ENCODE assay signal across 1 cellular context in genomic region chr6:42782689-42783176, GRCh38.
TF ChIP-seq lines count a peak whose summit lies in the region.

No MANE protein-coding gene starts in this region.

TF ChIP-seq in K562, 482 proteins besides CTCF, POLR2A, EP300 and RAD21 (continued from another document and continues in another):
- peak; percentile 80; the same call in 1 of the 2 replicates for TF ChIP-seq HBP1 (CRISPR knock-in tag; IDR thresholded peaks at IDR 0.05)
- no peak for TF ChIP-seq RBM15 (IDR thresholded peaks at IDR 0.05; ENCODE audit: insufficient read depth, low read length)
- TF ChIP-seq CEBPG (CRISPR knock-in tag; IDR thresholded peaks at IDR 0.05): no peak
- TF ChIP-seq CEBPG (tag; conservative IDR thresholded peaks at IDR 0.05 in 1 of 2, IDR thresholded peaks at IDR 0.05 in 1 of 2): no peak
- TF ChIP-seq ELF4 (CRISPR knock-in tag; IDR thresholded peaks at IDR 0.05): peak; percentile 15; the same call in 1 of the 2 replicates
- TF ChIP-seq AFF1 (IDR thresholded peaks at IDR 0.05; ENCODE audit: low read depth in 1 of 2, partially characterized antibody in 2 of 2): peak in 1 of 2 experiments; percentile 44
- peak; percentile 63 for TF ChIP-seq PRDM10 (IDR thresholded peaks at IDR 0.05; ENCODE audit: partially characterized antibody)
- TF ChIP-seq CUX1 (CRISPR knock-in tag; IDR thresholded peaks at IDR 0.05): peak; percentile 54; the same call in 1 of the 2 replicates
- TF ChIP-seq ZNF512 (tag; IDR thresholded peaks at IDR 0.05): no peak
- TF ChIP-seq TAF9B (IDR thresholded peaks at IDR 0.05; ENCODE audit: partially characterized antibody): peak; percentile 44
- no peak for TF ChIP-seq ZBTB9 (CRISPR knock-in tag; IDR thresholded peaks at IDR 0.05)
- TF ChIP-seq AFF4 (CRISPR knock-in tag; IDR thresholded peaks at IDR 0.05): no peak
- no peak for TF ChIP-seq FOXK1 (CRISPR knock-in tag; IDR thresholded peaks at IDR 0.05; ENCODE audit: borderline replicate concordance)
- peak; percentile 82 for TF ChIP-seq SUPT5H (IDR thresholded peaks at IDR 0.05)
- no peak for TF ChIP-seq SIX5 (IDR thresholded peaks at IDR 0.05; ENCODE audit: borderline replicate concordance in 1 of 2, insufficient read depth in 1 of 2, low read depth in 1 of 2, low read length in 2 of 2)
- peak; percentile 17; the same call in 1 of the 2 replicates for TF ChIP-seq SMARCE1 (IDR thresholded peaks at IDR 0.05)
- peak in 1 of 2 experiments; percentile 23; a peak in 1 of 3 replicates for TF ChIP-seq CBX3 (IDR thresholded peaks at IDR 0.05; ENCODE audit: borderline replicate concordance in 1 of 2, low read length in 2 of 2)
- no peak for TF ChIP-seq MAFF (IDR thresholded peaks at IDR 0.05; ENCODE audit: low read length)
- TF ChIP-seq ZNF830 (CRISPR knock-in tag; IDR thresholded peaks at IDR 0.05): 0 out of 2 replicates have a peak, but pooled peaks have one; percentile 29
- no peak for TF ChIP-seq ZFP1 (CRISPR knock-in tag; IDR thresholded peaks at IDR 0.05)
- 0 out of 2 replicates have a peak, but pooled peaks have one; percentile 61 for TF ChIP-seq ZBTB26 (CRISPR knock-in tag; IDR thresholded peaks at IDR 0.05)
- TF ChIP-seq VEZF1 (CRISPR knock-in tag; IDR thresholded peaks at IDR 0.05): peak; percentile 35
- TF ChIP-seq NCOA6 (IDR thresholded peaks at IDR 0.05): no peak
- TF ChIP-seq SMAD1 (IDR thresholded peaks at IDR 0.05; ENCODE audit: low read depth, low read length, partially characterized antibody): peak; percentile 45
- no peak for TF ChIP-seq USF1 (CRISPR knock-in tag; IDR thresholded peaks at IDR 0.05)
